In the genomic region with DNA sequence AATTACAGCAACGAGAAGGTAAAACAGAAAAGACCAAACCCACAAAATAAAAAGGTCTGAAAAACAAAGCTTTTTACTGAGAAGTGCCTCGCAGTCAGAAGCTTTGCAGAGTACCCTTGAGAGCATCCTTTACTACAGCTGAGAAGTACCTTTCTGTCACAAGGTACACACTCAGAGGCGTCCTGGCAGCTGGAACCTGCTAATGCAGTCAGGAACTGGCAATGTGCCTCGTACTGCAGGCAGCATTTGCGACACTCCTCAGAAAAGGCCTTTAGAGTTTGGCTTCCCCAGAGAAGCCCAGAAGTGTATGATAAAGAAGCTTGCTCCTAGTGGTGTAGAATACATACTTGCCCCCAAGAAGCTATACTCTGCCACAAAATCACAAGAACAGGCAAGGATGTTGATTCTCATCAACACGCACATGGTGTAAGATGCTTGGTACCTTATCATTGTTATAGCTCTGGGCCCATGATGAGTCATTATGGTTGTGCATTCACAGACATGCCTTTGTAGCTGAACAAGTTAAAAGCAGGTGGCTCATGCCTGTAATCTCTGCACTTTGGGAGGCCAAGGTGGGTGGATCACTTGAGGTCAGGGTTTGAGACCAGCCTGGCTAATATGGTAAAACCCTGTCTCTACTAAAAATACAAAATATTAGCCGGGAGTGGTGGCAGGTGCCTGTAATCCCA, we compare ENCODE assay signal across 9 cellular contexts. TPM values are rescaled to one million over a fixed set of nuclear protein-coding genes. Genes with fewer than 3 reads are reported as not detected.
DNase-seq lines count a peak whose midpoint lies in the region; ATAC-seq and TF ChIP-seq lines count a peak whose summit lies in the region.
"Had no signal": no experiment of that assay in that cellular context is flagged by ENCODE, and none has a peak within 500 bp of the region (broad histone marks: within the 10 kb centered on the region; RNA-seq: fewer than 3 reads in every experiment).

No MANE protein-coding gene starts in this region.

- peak overlapping the region; percentile 34 for H3K27ac Mint-ChIP-seq in activated T-cell treated with anti-CD3 and anti-CD28 coated beads, Interleukin-2, amount 50 U/mL, for 72 hours

- H3K9me3 ChIP-seq in fibroblast of lung (ENCODE audit: control insufficient read depth, insufficient read depth, low read depth, low read length), result no peaks in the 10 kb centered on the region
- no peaks in the 10 kb centered on the region for H3K9me3 ChIP-seq in subcutaneous abdominal adipose tissue (ENCODE audit: control insufficient read depth in 5 of 5, low read length in 5 of 5)
- peaks cover 3% of the 10 kb centered on the region for H3K9me3 ChIP-seq in mucosa of descending colon

- peaks cover 40% of the 10 kb centered on the region for H3K4me1 Mint-ChIP-seq in activated T-cell treated with anti-CD3 and anti-CD28 coated beads, Interleukin-2, amount 50 U/mL, for 72 hours (ENCODE audit: low read depth)

- no peak overlapping the region for H2AFZ ChIP-seq in fibroblast of lung (ENCODE audit: low read length)

- peaks cover 3% of the 10 kb centered on the region for H4K20me1 ChIP-seq in fibroblast of lung (ENCODE audit: control insufficient read depth, extremely low read depth, insufficient read depth, low read length)

- intact Hi-C loops in mucosa of descending colon (cut with DNase I, micrococcal nuclease), result no loop called here
- intact Hi-C loops in Right ventricle myocardium inferior (cut with DNase I), result loop anchor here (5.0 to 10.0 kb wide), 2 partner anchors 114 to 171 kb away; no protein-coding TSS in a partner anchor

- ATAC-seq in activated T-cell treated with anti-CD3 and anti-CD28 coated beads, Interleukin-2, amount 50 U/mL, for 72 hours (replicated peaks in 1 of 2), result no peak
- ATAC-seq in GM19452 (IDR thresholded peaks at IDR 0.05; ENCODE audit: unreplicated experiment) (no peak), mucosa of descending colon (no peak), Right ventricle myocardium inferior (no peak)

- H3K4me3 Mint-ChIP-seq in activated T-cell treated with anti-CD3 and anti-CD28 coated beads, Interleukin-2, amount 50 U/mL, for 72 hours, result peak overlapping the region; percentile 95 to 98

- no peak overlapping the region for H3K4me2 ChIP-seq in fibroblast of lung (ENCODE audit: extremely low read depth, insufficient read depth, low read length)

- TF ChIP-seq CTCF in fibroblast of lung (conservative IDR thresholded peaks at IDR 0.05 in 1 of 2, IDR thresholded peaks at IDR 0.05 in 1 of 2; ENCODE audit: low read depth in 1 of 2, low read length in 2 of 2) (no peak), mucosa of descending colon (IDR thresholded peaks at IDR 0.05) (no peak)

- H3K27ac ChIP-seq in fibroblast of lung (ENCODE audit: insufficient read depth, low read length) (peak overlapping the region; percentile 99), subcutaneous abdominal adipose tissue (ENCODE audit: low read depth, low read length) (peak overlapping the region; percentile 95)

- peak in 1 of 2 donors; percentile 16 for DNase-seq in activated T-cell treated with anti-CD3 and anti-CD28 coated beads, Interleukin-2, amount 50 U/mL, for 72 hours
- DNase-seq in activated T-cell treated with anti-CD3 and anti-CD28 coated beads, Interleukin-2, amount 50 U/mL, for 1 hour, result no peak
- DNase-seq in RPMI7951 (ENCODE audit: low read depth), result peak; percentile 48
- peak in 1 of 2 donors; percentile 92 for DNase-seq in fibroblast of lung (ENCODE audit: low read depth in 2 of 2)
- no peak for DNase-seq in mucosa of descending colon
- no peak for DNase-seq in Right ventricle myocardium inferior (ENCODE audit: missing footprints)

- H3K9me3 Mint-ChIP-seq in activated T-cell treated with anti-CD3 and anti-CD28 coated beads, Interleukin-2, amount 50 U/mL, for 72 hours, result no peaks in the 10 kb centered on the region

- H3K4me1 ChIP-seq in fibroblast of lung (ENCODE audit: control insufficient read depth, extremely low read depth, insufficient read depth, low read length), result peaks cover 11% of the 10 kb centered on the region
- peaks cover 4 to 47% (median 30%) of the 10 kb centered on the region in 5 donors for H3K4me1 ChIP-seq in subcutaneous abdominal adipose tissue (ENCODE audit: control insufficient read depth in 5 of 5, insufficient read depth in 5 of 5, low read length in 5 of 5)
- H3K4me1 ChIP-seq in mucosa of descending colon (ENCODE audit: low read depth), result peaks cover 15% of the 10 kb centered on the region

- no peaks in the 10 kb centered on the region for H3K27me3 Mint-ChIP-seq in activated T-cell treated with anti-CD3 and anti-CD28 coated beads, Interleukin-2, amount 50 U/mL, for 72 hours (ENCODE audit: low read depth)

- H3K36me3 Mint-ChIP-seq in activated T-cell treated with anti-CD3 and anti-CD28 coated beads, Interleukin-2, amount 50 U/mL, for 72 hours (ENCODE audit: insufficient read depth in 2 of 2), result peaks cover 2 to 12% of the 10 kb centered on the region in 2 donors

- no peak overlapping the region for H3K4me3 ChIP-seq in fibroblast of lung (replicated peaks in 1 of 4; ENCODE audit: control extremely low read depth in 1 of 4, insufficient read depth in 1 of 4, low read depth in 3 of 4, low read length in 4 of 4)
- no peak overlapping the region for H3K4me3 ChIP-seq in subcutaneous abdominal adipose tissue (ENCODE audit: low read depth in 1 of 5, low read length in 5 of 5)
- no peak overlapping the region for H3K4me3 ChIP-seq in mucosa of descending colon

- peaks cover 3% of the 10 kb centered on the region for H3K36me3 ChIP-seq in fibroblast of lung (ENCODE audit: control insufficient read depth, insufficient read depth, low read length)
- peaks cover 0 to 4% (median 2%) of the 10 kb centered on the region in 5 donors for H3K36me3 ChIP-seq in subcutaneous abdominal adipose tissue (ENCODE audit: control insufficient read depth in 5 of 5, insufficient read depth in 5 of 5, low read length in 5 of 5)
- no peaks in the 10 kb centered on the region for H3K36me3 ChIP-seq in mucosa of descending colon (ENCODE audit: low read depth)

- H3K9ac ChIP-seq in fibroblast of lung (ENCODE audit: insufficient read depth, low read length), result no peak overlapping the region
- H3K9ac ChIP-seq in subcutaneous abdominal adipose tissue (ENCODE audit: low read length in 5 of 5), result no peak overlapping the region

- no peaks in the 10 kb centered on the region for H3K27me3 ChIP-seq in fibroblast of lung (ENCODE audit: control insufficient read depth, insufficient read depth, low read length)
- H3K27me3 ChIP-seq in subcutaneous abdominal adipose tissue (ENCODE audit: control insufficient read depth in 5 of 5, insufficient read depth in 4 of 5, low read length in 5 of 5), result no peaks in the 10 kb centered on the region

- peaks cover 33% of the 10 kb centered on the region for H3K79me2 ChIP-seq in fibroblast of lung (ENCODE audit: control insufficient read depth, insufficient read depth, low read length)

RNA-seq across cellular contexts. Expression of a gene that starts 2.0 kb away (rescaled TPM):
- 10 to 100 TPM; 76.9 to 78.1 TPM for total RNA-seq in activated T-cell treated with anti-CD3 and anti-CD28 coated beads, Interleukin-2, amount 50 U/mL, for 72 hours
- total RNA-seq in RPMI7951 (2014; rRNA removed; shearing (Covaris generic)), result 39.4 and 42.7 TPM in 2 replicates
- total RNA-seq in fibroblast of lung, result 26.5 and 28.7 TPM in 2 replicates
- 34.4 and 51.3 TPM in 2 replicates for polyA plus RNA-seq in fibroblast of lung
- polyA plus RNA-seq in fibroblast of lung (2012), result 40.7 and 53.7 TPM in 2 replicates
- polyA minus RNA-seq in fibroblast of lung (ENCODE audit: low replicate concordance), result 31.3 and 43.0 TPM in 2 replicates
- total RNA-seq in mucosa of descending colon, result 10 to 100 TPM; 19.2 to 27.8 (median 26.6) TPM
- total RNA-seq in Right ventricle myocardium inferior, result 29.3 TPM

RNA-seq across cellular contexts. Expression of a gene that starts 39.4 kb away (rescaled TPM):
- total RNA-seq in activated T-cell treated with anti-CD3 and anti-CD28 coated beads, Interleukin-2, amount 50 U/mL, for 72 hours, result not detected
- not detected in 2 replicates for total RNA-seq in RPMI7951 (2014; rRNA removed; shearing (Covaris generic))
- total RNA-seq in fibroblast of lung (not detected in 2 replicates), mucosa of descending colon (not detected), Right ventricle myocardium inferior (0.30 TPM)
- polyA plus RNA-seq in fibroblast of lung, result not detected in 2 replicates
- polyA plus RNA-seq in fibroblast of lung (2012), result not detected in 2 replicates
- not detected in 2 replicates for polyA minus RNA-seq in fibroblast of lung (ENCODE audit: low replicate concordance)
- total RNA-seq: mononuclear cell had no signal

RNA-seq across cellular contexts. Expression of a gene that starts 54.8 kb away (rescaled TPM):
- total RNA-seq in activated T-cell treated with anti-CD3 and anti-CD28 coated beads, Interleukin-2, amount 50 U/mL, for 72 hours, result 100 to 1,000 TPM; 103 to 109 TPM
- 28.8 and 32.7 TPM in 2 replicates for total RNA-seq in RPMI7951 (2014; rRNA removed; shearing (Covaris generic))
- 19.8 and 25.4 TPM in 2 replicates for total RNA-seq in fibroblast of lung
- 38.6 and 44.3 TPM in 2 replicates for polyA plus RNA-seq in fibroblast of lung
- polyA plus RNA-seq in fibroblast of lung (2012), result 29.7 and 30.0 TPM in 2 replicates
- 62.4 and 81.8 TPM in 2 replicates for polyA minus RNA-seq in fibroblast of lung (ENCODE audit: low replicate concordance)
- total RNA-seq in mucosa of descending colon, result 100 to 1,000 TPM in 2 of 3 donors, 10 to 100 TPM in 1; 97.5 to 155 (median 116) TPM
- 58.9 TPM for total RNA-seq in Right ventricle myocardium inferior
